10 cellular contexts compared by ENCODE assay signal in the genomic region with DNA sequence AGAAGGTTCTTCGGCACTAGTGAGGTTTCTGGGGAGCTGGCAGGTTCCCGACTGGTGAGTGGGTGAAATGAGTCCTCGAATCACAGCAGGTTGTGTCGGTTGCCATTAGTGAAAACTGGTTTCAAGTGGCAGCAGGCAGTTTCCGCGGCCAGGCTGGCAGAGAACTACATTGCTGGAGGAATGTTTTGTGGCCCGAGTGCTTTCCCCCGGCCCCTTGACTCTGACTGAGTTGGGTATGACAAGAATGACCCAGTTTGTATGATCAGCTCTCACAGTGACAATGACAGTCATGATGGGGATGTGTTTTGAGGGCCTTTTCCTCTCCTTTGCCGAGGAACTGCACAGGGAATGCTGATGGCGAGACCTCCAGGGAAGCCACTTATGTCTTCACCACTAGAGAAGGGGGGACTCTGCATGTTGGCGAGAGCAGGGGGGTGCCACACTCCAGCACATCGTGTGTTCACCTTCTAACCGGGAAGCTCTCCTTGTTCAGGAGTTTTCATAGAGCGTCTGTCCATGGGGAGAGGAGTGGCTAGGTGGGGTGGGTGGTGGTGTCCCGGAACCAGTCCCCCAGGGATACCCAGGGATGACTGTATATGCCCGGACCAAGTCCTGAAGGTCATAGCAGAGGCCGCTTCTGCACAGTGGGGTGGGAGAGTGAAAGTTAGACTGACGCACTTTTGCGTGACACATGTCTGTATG.
DNase-seq lines count a peak whose midpoint lies in the region; TF ChIP-seq lines count a peak whose summit lies in the region.
"Had no signal": no experiment of that assay in that cellular context is flagged by ENCODE, and none has a peak within 500 bp of the region (broad histone marks: within the 10 kb centered on the region; RNA-seq: fewer than 3 reads in every experiment).

No MANE protein-coding gene starts in this region.

- DNase-seq in NCI-H128 (lab: John Stamatoyannopoulos, UW; ENCODE audit: unreplicated experiment) (peak; percentile 64), coronary artery (ENCODE audit: low spot score) (peak; percentile 62), esophagus squamous epithelium (lab: John Stamatoyannopoulos, UW) (no peak), HK-2 (ENCODE audit: unreplicated experiment) (no peak), DMS53 treated with DMSO at 0.1 percent for 48 hours (lab: John Stamatoyannopoulos, UW; ENCODE audit: unreplicated experiment) (no peak), hepatic stellate cell (ENCODE audit: low spot score) (no peak)
- DNase-seq in T-helper 2 cell treated with Interferon-gamma antibody and Interleukin-4, amounts not matched to agents 5 μg/mL and 100 μg/mL, for 36 hours (ENCODE audit: low spot score) = peak; percentile 59
- DNase-seq in stimulated activated CD4-positive, alpha-beta T cell treated with anti-CD3 and anti-CD28 coated beads, Interleukin-15, amount 100 ng/mL, for 24 hours = peak; percentile 70
- DNase-seq: DMS53, ovary had no signal

- peaks cover 15% of the 10 kb centered on the region for H3K9me3 Mint-ChIP-seq in T-helper 2 cell treated with Interferon-gamma antibody and Interleukin-4, amounts not matched to agents 5 μg/mL and 100 μg/mL, for 36 hours

- no peak for TF ChIP-seq POLR2A in esophagus squamous epithelium (IDR thresholded peaks at IDR 0.05)

- peaks cover 53% of the 10 kb centered on the region for H3K36me3 Mint-ChIP-seq in T-helper 2 cell treated with Interferon-gamma antibody and Interleukin-4, amounts not matched to agents 5 μg/mL and 100 μg/mL, for 36 hours (ENCODE audit: low read depth)

- peak overlapping the region; percentile 69 for H3K4me3 Mint-ChIP-seq in T-helper 2 cell treated with Interferon-gamma antibody and Interleukin-4, amounts not matched to agents 5 μg/mL and 100 μg/mL, for 36 hours

- peak overlapping the region; percentile 87 for H3K27ac Mint-ChIP-seq in T-helper 2 cell treated with Interferon-gamma antibody and Interleukin-4, amounts not matched to agents 5 μg/mL and 100 μg/mL, for 36 hours

- H3K9me3 ChIP-seq in esophagus squamous epithelium = no peaks in the 10 kb centered on the region
- H3K9me3 ChIP-seq: ovary had no signal

- H3K4me1 ChIP-seq in esophagus squamous epithelium = peaks cover 11 to 56% (median 18%) of the 10 kb centered on the region in 3 donors

- TF ChIP-seq CTCF in coronary artery (IDR thresholded peaks at IDR 0.05) (no peak), esophagus squamous epithelium (IDR thresholded peaks at IDR 0.05) (no peak)

- H3K27ac ChIP-seq in coronary artery = no peak overlapping the region
- H3K27ac ChIP-seq in esophagus squamous epithelium = no peak overlapping the region
- H3K27ac ChIP-seq: ovary had no signal

- intact Hi-C loops in esophagus squamous epithelium (cut with DNase I) = no loop called here

- 92 to 94% methylated on average over 11 to 18 of the region's 19 CpGs for WGBS in esophagus squamous epithelium, 2 donors

- no peaks in the 10 kb centered on the region for H3K27me3 ChIP-seq in esophagus squamous epithelium
- H3K27me3 ChIP-seq: ovary had no signal

- H3K36me3 ChIP-seq in esophagus squamous epithelium = no peaks in the 10 kb centered on the region
- H3K36me3 ChIP-seq: ovary had no signal

- H3K4me1 Mint-ChIP-seq in T-helper 2 cell treated with Interferon-gamma antibody and Interleukin-4, amounts not matched to agents 5 μg/mL and 100 μg/mL, for 36 hours (ENCODE audit: low read depth) = peaks cover 82% of the 10 kb centered on the region

- no peaks in the 10 kb centered on the region for H3K27me3 Mint-ChIP-seq in T-helper 2 cell treated with Interferon-gamma antibody and Interleukin-4, amounts not matched to agents 5 μg/mL and 100 μg/mL, for 36 hours (ENCODE audit: low read depth)

- no peak overlapping the region for H3K4me3 ChIP-seq in coronary artery
- no peak overlapping the region for H3K4me3 ChIP-seq in esophagus squamous epithelium
- H3K4me3 ChIP-seq: ovary had no signal

Comparison
In these comparisons a context has a peak if more than half of its experiments do, and no peak if none do; other contexts are left out.
1. DNase-seq: peak in NCI-H128 (single experiment), T-helper 2 cell treated with Interferon-gamma antibody and Interleukin-4, amounts not matched to agents 5 μg/mL and 100 μg/mL, for 36 hours (single experiment), coronary artery (single experiment) and stimulated activated CD4-positive, alpha-beta T cell treated with anti-CD3 and anti-CD28 coated beads, Interleukin-15, amount 100 ng/mL, for 24 hours (single experiment); none in esophagus squamous epithelium (single experiment), HK-2 (single experiment), DMS53 treated with DMSO at 0.1 percent for 48 hours (single experiment) and hepatic stellate cell (single experiment).